Comparison of ENCODE assay signal across 19 cellular contexts in genomic region chr11:10619281-10619680, GRCh38. TPM values are rescaled to one million over a fixed set of nuclear protein-coding genes. Genes with fewer than 3 reads are reported as not detected.
DNase-seq lines count a peak whose midpoint lies in the region; ATAC-seq and TF ChIP-seq lines count a peak whose summit lies in the region.
"Had no signal": no experiment of that assay in that cellular context is flagged by ENCODE, and none has a peak within 500 bp of the region (broad histone marks: within the 10 kb centered on the region; RNA-seq: fewer than 3 reads in every experiment).

No MANE protein-coding gene starts in this region.

- H3K27ac ChIP-seq in rectal smooth muscle tissue (ENCODE audit: low read depth, low read length) (peak overlapping the region; percentile 21), urinary bladder (ENCODE audit: low read depth) (peak overlapping the region; percentile 14)
- H3K27ac ChIP-seq: KMS-11, PC-9, SJCRH30 had no signal

- H3K9me3 ChIP-seq in adipocyte (ENCODE audit: control insufficient read depth, low read length): no peaks in the 10 kb centered on the region
- H3K9me3 ChIP-seq: SJCRH30 had no signal

- 37% methylated on average over 2 of the region's 2 CpGs for WGBS in urinary bladder

- peaks cover 47% of the 10 kb centered on the region for H3K36me3 ChIP-seq in adipocyte (ENCODE audit: control insufficient read depth, insufficient read depth, low read length, severe bottlenecking)
- no peaks in the 10 kb centered on the region for H3K36me3 ChIP-seq in rectal smooth muscle tissue (ENCODE audit: control insufficient read depth, insufficient read depth, low read length)
- no peaks in the 10 kb centered on the region for H3K36me3 ChIP-seq in urinary bladder (ENCODE audit: insufficient read depth)
- H3K36me3 ChIP-seq: SJCRH30 had no signal

- peak overlapping the region; percentile 7 for H3K9ac ChIP-seq in adipocyte (ENCODE audit: low read length)
- no peak overlapping the region for H3K9ac ChIP-seq in rectal smooth muscle tissue (ENCODE audit: low read length)
- H3K9ac ChIP-seq: KMS-11 had no signal

- H3K4me3 ChIP-seq in adipocyte (ENCODE audit: low read length) (no peak overlapping the region), fibroblast of the aortic adventitia (ENCODE audit: low read depth, low read length) (no peak overlapping the region), rectal smooth muscle tissue (ENCODE audit: low read length) (no peak overlapping the region), urinary bladder (ENCODE audit: low read depth, low read length) (no peak overlapping the region)
- H3K4me3 ChIP-seq: PC-9, SJCRH30 had no signal

- peak; percentile 37 for DNase-seq in adipocyte (ENCODE audit: low read depth)
- DNase-seq in fibroblast of the aortic adventitia (ENCODE audit: low read depth): peak; percentile 47
- DNase-seq in COLO829 (ENCODE audit: low spot score): no peak
- no peak for DNase-seq in Kasumi-1 (lab: John Stamatoyannopoulos, UW)
- DNase-seq: DMS79 treated with DMSO at 0.1 percent for 48 hours, H7, NCI-H1417 treated with DMSO at 0.1 percent for 48 hours, NCI-H2029, NCI-H345, NCI-H526, PC-9, SJCRH30 had no signal

- TF ChIP-seq CTCF in fibroblast of the aortic adventitia (IDR thresholded peaks at IDR 0.05; ENCODE audit: insufficient read depth, low read length): no peak

- H3K27me3 ChIP-seq in adipocyte (replicated peaks; ENCODE audit: control insufficient read depth, insufficient read depth, low read length): no peaks in the 10 kb centered on the region
- H3K27me3 ChIP-seq in rectal smooth muscle tissue (ENCODE audit: control insufficient read depth, insufficient read depth, low read length): no peaks in the 10 kb centered on the region
- H3K27me3 ChIP-seq: SJCRH30 had no signal

- no peak for ATAC-seq in GM21381 (IDR thresholded peaks at IDR 0.05; ENCODE audit: unreplicated experiment)
- no peak for ATAC-seq in GM19463 (IDR thresholded peaks at IDR 0.05; ENCODE audit: unreplicated experiment)

- H3K4me1 ChIP-seq in adipocyte (ENCODE audit: control insufficient read depth, insufficient read depth, low read length) (peaks cover 11% of the 10 kb centered on the region), rectal smooth muscle tissue (ENCODE audit: control insufficient read depth, insufficient read depth, low read length) (peaks cover 9% of the 10 kb centered on the region), urinary bladder (ENCODE audit: insufficient read depth) (no peaks in the 10 kb centered on the region)
- H3K4me1 ChIP-seq: SJCRH30 had no signal

RNA-seq across cellular contexts. Expression of gene LYVE1, which starts 50.8 kb away (rescaled TPM):
- total RNA-seq in fibroblast of the aortic adventitia (ENCODE audit: low replicate concordance) (not detected in 2 replicates), urinary bladder (141 TPM)
- polyA plus RNA-seq in urinary bladder: 99.9 TPM
- total RNA-seq: G401, HT-29, PC-9, SJCRH30 had no signal

Comparison
In these comparisons a context has a peak if more than half of its experiments do, and no peak if none do; other contexts are left out.
1. DNase-seq: peak in adipocyte (single experiment) and fibroblast of the aortic adventitia (single experiment); none in COLO829 (single experiment) and Kasumi-1 (0 of 2).
2. RNA of gene LYVE1, which starts 50.8 kb away (total RNA-seq): 141 TPM in urinary bladder (single experiment); not detected in fibroblast of the aortic adventitia; every median in the first group is over 100 times any median in the second.